In the genomic region with DNA sequence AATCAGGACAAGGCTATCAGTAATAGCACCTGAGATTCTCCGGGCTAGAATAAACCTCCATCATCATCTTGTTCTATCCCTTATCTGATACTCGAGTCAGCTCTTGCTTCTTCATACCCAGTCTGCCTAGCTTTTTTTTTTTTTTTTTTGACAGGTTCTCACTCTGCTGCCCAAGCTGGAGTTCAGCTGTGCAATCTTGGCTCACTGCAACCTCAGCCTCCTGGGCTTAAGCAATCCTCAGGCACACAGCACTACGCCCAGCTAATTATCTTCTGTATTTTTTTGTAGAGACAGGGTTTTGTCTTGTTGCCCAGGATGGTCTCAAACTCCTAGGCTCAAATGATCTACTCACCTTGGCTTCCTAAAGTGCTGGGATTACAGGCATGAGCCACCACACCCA, we compare ENCODE assay signal across 30 cellular contexts.
"Had no signal": no experiment of that assay in that cellular context is flagged by ENCODE, and none has a peak within 500 bp of the region (broad histone marks: within the 10 kb centered on the region; RNA-seq: fewer than 3 reads in every experiment).

No MANE protein-coding gene starts in this region.

- H3K27ac ChIP-seq: adrenal gland, body of pancreas, colonic mucosa, gastroesophageal sphincter, hepatocyte, neutrophil, thoracic aorta, uterus, WERI-Rb-1 had no signal

- H3K4me3 Mint-ChIP-seq: activated naive CD4-positive, alpha-beta T cell treated with anti-CD3 and anti-CD28 coated beads for 36 hours; activated naive CD8-positive, alpha-beta T cell treated with anti-CD3 and anti-CD28 coated beads for 36 hours; activated T-helper 1 cell treated with anti-CD3 and anti-CD28 coated beads, Interleukin-12 subunit alpha, Interleukin-12 subunit beta, Interleukin-2, Interleukin-4 antibody, amounts not matched to agents 30 ng/mL and 10 ng/mL and 1 ng/mL, durations not matched to agents 14 hours and 24 hours and 36 hours; naive B cell; nephron progenitor cell; stimulated activated effector memory CD8-positive, alpha-beta T cell treated with anti-CD3 and anti-CD28 coated beads, Interleukin-12 subunit alpha, Interleukin-12 subunit beta, amount 100 ng/mL, for 72 hours; stimulated activated naive CD8-positive, alpha-beta T cell treated with anti-CD3 and anti-CD28 coated beads, Interleukin-15, Interleukin-2, amounts not matched to agents 100 ng/mL and 50 ng/mL, for 24 hours; type B pancreatic cell had no signal

- H3K4me2 ChIP-seq: hepatocyte had no signal

- H2AFZ ChIP-seq: hepatocyte had no signal

- ATAC-seq: activated CD4-positive, CD25-positive, alpha-beta regulatory T cell treated with anti-CD3 and anti-CD28 coated beads, Interleukin-2, amount 50 U/mL, for 24 hours; body of pancreas; gastroesophageal sphincter; sciatic nerve; stimulated activated effector memory CD8-positive, alpha-beta T cell treated with anti-CD3 and anti-CD28 coated beads, Interleukin-12 subunit alpha, Interleukin-12 subunit beta, amount 100 ng/mL, for 72 hours had no signal

- H3K9me3 ChIP-seq: adrenal gland, body of pancreas, colonic mucosa, gastroesophageal sphincter, neutrophil, thoracic aorta, uterus had no signal

- DNase-seq: activated CD4-positive, alpha-beta T cell treated with anti-CD3 and anti-CD28 coated beads for 48 hours; activated CD4-positive, alpha-beta T cell treated with anti-CD3 and anti-CD28 coated beads, Interleukin-2, amount 50 U/mL, for 48 hours; activated CD8-positive, alpha-beta memory T cell treated with anti-CD3 and anti-CD28 coated beads for 24 hours; activated effector memory CD4-positive, alpha-beta T cell treated with anti-CD3 and anti-CD28 coated beads, Interleukin-2, amount 50 U/mL, for 16 hours; activated naive CD4-positive, alpha-beta T cell treated with anti-CD3 and anti-CD28 coated beads for 36 hours; activated naive CD8-positive, alpha-beta T cell treated with anti-CD3 and anti-CD28 coated beads for 36 hours; adrenal gland; aorta; body of pancreas; colonic mucosa; effector CD8-positive, alpha-beta T cell; erythroblast; islet precursor cell; mammary epithelial cell; naive B cell; nephron progenitor cell; small intestine; stimulated activated CD4-positive, alpha-beta T cell treated with anti-CD3 and anti-CD28 coated beads, Interleukin-4, amount 100 ng/mL, for 24 hours; uterus; WERI-Rb-1 had no signal

- H3K9me3 Mint-ChIP-seq: activated naive CD4-positive, alpha-beta T cell treated with anti-CD3 and anti-CD28 coated beads for 36 hours; activated naive CD8-positive, alpha-beta T cell treated with anti-CD3 and anti-CD28 coated beads for 36 hours; activated T-helper 1 cell treated with anti-CD3 and anti-CD28 coated beads, Interleukin-12 subunit alpha, Interleukin-12 subunit beta, Interleukin-2, Interleukin-4 antibody, amounts not matched to agents 30 ng/mL and 10 ng/mL and 1 ng/mL, durations not matched to agents 14 hours and 24 hours and 36 hours; naive B cell; stimulated activated effector memory CD8-positive, alpha-beta T cell treated with anti-CD3 and anti-CD28 coated beads, Interleukin-12 subunit alpha, Interleukin-12 subunit beta, amount 100 ng/mL, for 72 hours; stimulated activated naive CD8-positive, alpha-beta T cell treated with anti-CD3 and anti-CD28 coated beads, Interleukin-15, Interleukin-2, amounts not matched to agents 100 ng/mL and 50 ng/mL, for 24 hours; type B pancreatic cell had no signal

- H3K4me1 ChIP-seq: body of pancreas, colonic mucosa, gastroesophageal sphincter, uterus had no signal

- H3K4me1 Mint-ChIP-seq: activated naive CD8-positive, alpha-beta T cell treated with anti-CD3 and anti-CD28 coated beads for 36 hours; nephron progenitor cell; stimulated activated effector memory CD8-positive, alpha-beta T cell treated with anti-CD3 and anti-CD28 coated beads, Interleukin-12 subunit alpha, Interleukin-12 subunit beta, amount 100 ng/mL, for 72 hours had no signal

- H3K79me2 ChIP-seq: hepatocyte had no signal

- H3K27ac Mint-ChIP-seq: activated naive CD4-positive, alpha-beta T cell treated with anti-CD3 and anti-CD28 coated beads for 36 hours; activated naive CD8-positive, alpha-beta T cell treated with anti-CD3 and anti-CD28 coated beads for 36 hours; activated T-helper 1 cell treated with anti-CD3 and anti-CD28 coated beads, Interleukin-12 subunit alpha, Interleukin-12 subunit beta, Interleukin-2, Interleukin-4 antibody, amounts not matched to agents 30 ng/mL and 10 ng/mL and 1 ng/mL, durations not matched to agents 14 hours and 24 hours and 36 hours; nephron progenitor cell; stimulated activated effector memory CD8-positive, alpha-beta T cell treated with anti-CD3 and anti-CD28 coated beads, Interleukin-12 subunit alpha, Interleukin-12 subunit beta, amount 100 ng/mL, for 72 hours; stimulated activated naive CD8-positive, alpha-beta T cell treated with anti-CD3 and anti-CD28 coated beads, Interleukin-15, Interleukin-2, amounts not matched to agents 100 ng/mL and 50 ng/mL, for 24 hours; type B pancreatic cell had no signal

- H3K36me3 Mint-ChIP-seq: activated naive CD8-positive, alpha-beta T cell treated with anti-CD3 and anti-CD28 coated beads for 36 hours; naive B cell; type B pancreatic cell had no signal

- H3K27me3 ChIP-seq: adrenal gland, body of pancreas, colonic mucosa, gastroesophageal sphincter, hepatocyte, uterus had no signal

- H3K4me3 ChIP-seq: adrenal gland, body of pancreas, colonic mucosa, gastroesophageal sphincter, hepatocyte, thoracic aorta, uterus had no signal

- H3K27me3 Mint-ChIP-seq: activated naive CD8-positive, alpha-beta T cell treated with anti-CD3 and anti-CD28 coated beads for 36 hours; naive B cell; stimulated activated naive CD8-positive, alpha-beta T cell treated with anti-CD3 and anti-CD28 coated beads, Interleukin-15, Interleukin-2, amounts not matched to agents 100 ng/mL and 50 ng/mL, for 24 hours had no signal

- FAIRE-seq: small intestine had no signal

- H3K36me3 ChIP-seq: colonic mucosa, neutrophil, thoracic aorta, uterus had no signal
